ENCODE assay signal across 24 cellular contexts in the genomic region with DNA sequence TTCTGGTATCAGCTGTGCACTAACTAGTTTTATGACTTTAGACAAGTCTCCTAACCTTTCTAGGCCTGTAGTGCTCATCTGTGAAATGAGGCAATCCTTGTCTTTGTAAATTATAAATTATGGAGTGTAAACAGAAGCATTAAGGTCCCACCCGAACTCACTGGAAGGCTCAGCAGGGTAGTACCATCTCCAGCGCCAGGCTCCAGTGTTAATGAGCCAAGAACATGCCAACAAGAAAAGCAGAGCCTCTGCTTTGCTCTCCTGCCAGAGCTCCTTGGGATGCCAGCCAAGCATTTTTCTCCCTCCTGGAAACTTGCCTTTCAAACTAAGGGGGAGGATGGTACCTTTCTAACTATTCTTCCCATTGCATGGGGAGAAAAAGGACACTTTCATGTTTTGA. TPM values are rescaled to one million over a fixed set of nuclear protein-coding genes. Genes with fewer than 3 reads are reported as not detected.
DNase-seq lines count a peak whose midpoint lies in the region; ATAC-seq and TF ChIP-seq lines count a peak whose summit lies in the region.
"Had no signal": no experiment of that assay in that cellular context is flagged by ENCODE, and none has a peak within 500 bp of the region (broad histone marks: within the 10 kb centered on the region; RNA-seq: fewer than 3 reads in every experiment).

No MANE protein-coding gene starts in this region.

- H3K4me1 ChIP-seq in sigmoid colon = peaks cover 0 to 65% (median 49%) of the 10 kb centered on the region in 4 donors
- H3K4me1 ChIP-seq: SJSA1 had no signal

- H3K9me3 ChIP-seq in SK-N-MC (ENCODE audit: low read depth, low read length) = no peaks in the 10 kb centered on the region
- no peaks in the 10 kb centered on the region for H3K9me3 ChIP-seq in sigmoid colon
- H3K9me3 ChIP-seq: heart left ventricle, SJSA1, upper lobe of left lung had no signal

- H3K9me3 Mint-ChIP-seq in activated CD8-positive, alpha-beta T cell treated with anti-CD3 and anti-CD28 coated beads for 36 hours = no peaks in the 10 kb centered on the region
- no peaks in the 10 kb centered on the region for H3K9me3 Mint-ChIP-seq in activated CD8-positive, alpha-beta T cell treated with anti-CD3 and anti-CD28 coated beads, Interleukin-2, amount 10 ng/mL, durations not matched to agents 7 days and 5 days (ENCODE audit: insufficient read depth)
- H3K9me3 Mint-ChIP-seq: CD4-positive, CD25-positive, alpha-beta regulatory T cell; central memory CD8-positive, alpha-beta T cell; memory B cell; natural killer cell treated with Interleukin-12 subunit alpha and Interleukin-12 subunit beta and Interleukin-15 and Interleukin-18, amount 100 ng/mL, for 72 hours had no signal

- H3K36me3 Mint-ChIP-seq in activated CD8-positive, alpha-beta T cell treated with anti-CD3 and anti-CD28 coated beads for 36 hours (ENCODE audit: low read depth) = peaks cover 7% of the 10 kb centered on the region
- peaks cover 19% of the 10 kb centered on the region for H3K36me3 Mint-ChIP-seq in activated CD8-positive, alpha-beta T cell treated with anti-CD3 and anti-CD28 coated beads, Interleukin-2, amount 10 ng/mL, durations not matched to agents 7 days and 5 days (ENCODE audit: low read depth)
- H3K36me3 Mint-ChIP-seq: natural killer cell treated with Interleukin-12 subunit alpha and Interleukin-12 subunit beta and Interleukin-15 and Interleukin-18, amount 100 ng/mL, for 72 hours had no signal

- DNase-seq in activated CD8-positive, alpha-beta T cell treated with anti-CD3 and anti-CD28 coated beads for 36 hours = no peak
- no peak for DNase-seq in activated CD8-positive, alpha-beta T cell treated with anti-CD3 and anti-CD28 coated beads, Interleukin-2, amount 10 ng/mL, durations not matched to agents 7 days and 5 days
- DNase-seq in SK-N-MC (ENCODE audit: low read depth, low spot score) (no peak), hippocampal formation (lab: John Stamatoyannopoulos, UW) (peak; percentile 26 to 41), sigmoid colon (peak; percentile 87), GM19240 (ENCODE audit: insufficient read length, low spot score) (no peak), NCI-H526 treated with DMSO at 0.1 percent for 48 hours (lab: John Stamatoyannopoulos, UW) (no peak)
- no peak for DNase-seq in stimulated activated naive CD4-positive, alpha-beta T cell treated with Interleukin-2 at 50 U/mL for 16 hours (lab: John Stamatoyannopoulos, UW)
- DNase-seq: activated gamma-delta T cell; CD4-positive, CD25-positive, alpha-beta regulatory T cell; effector CD4-positive, alpha-beta T cell; heart left ventricle; NCI-H2081; OCI-M1; stimulated activated CD4-positive, alpha-beta T cell treated with anti-CD3 and anti-CD28 coated beads, Interleukin-15, amount 100 ng/mL, for 24 hours; stimulated activated naive CD4-positive, alpha-beta T cell; T1000; upper lobe of left lung had no signal

- no peak for TF ChIP-seq EP300 in sigmoid colon (IDR thresholded peaks at IDR 0.05)

- intact Hi-C loops in activated CD8-positive, alpha-beta T cell treated with anti-CD3 and anti-CD28 coated beads for 36 hours (cut with micrococcal nuclease) = no loop called here
- intact Hi-C loops in sigmoid colon (cut with DNase I) = no loop called here

- WGBS in sigmoid colon, 2 donors = 23 to 67% methylated on average over 2 of the region's 2 CpGs

- H3K4me3 ChIP-seq in SK-N-MC = no peak overlapping the region
- no peak overlapping the region for H3K4me3 ChIP-seq in sigmoid colon
- H3K4me3 ChIP-seq: heart left ventricle, SJSA1, upper lobe of left lung had no signal

- no peaks in the 10 kb centered on the region for H3K27me3 ChIP-seq in sigmoid colon
- H3K27me3 ChIP-seq: heart left ventricle, SJSA1, upper lobe of left lung had no signal

- ATAC-seq in activated CD8-positive, alpha-beta T cell treated with anti-CD3 and anti-CD28 coated beads for 36 hours = no peak
- ATAC-seq in activated CD8-positive, alpha-beta T cell treated with anti-CD3 and anti-CD28 coated beads, Interleukin-2, amount 10 ng/mL, durations not matched to agents 7 days and 5 days = no peak
- ATAC-seq: HCT116; natural killer cell treated with Interleukin-12 subunit alpha and Interleukin-12 subunit beta and Interleukin-15 and Interleukin-18, amount 100 ng/mL, for 72 hours had no signal

- POLR2A ChIA-PET in activated CD8-positive, alpha-beta T cell treated with anti-CD3 and anti-CD28 coated beads for 36 hours (lab: Charles Lee) = interaction anchor here (1.2 to 3.1 kb wide), 2 partner anchors 10 to 14 kb away, joined by 3 to 10 read pairs; no protein-coding TSS in a partner anchor
- POLR2A ChIA-PET in activated CD8-positive, alpha-beta T cell treated with anti-CD3 and anti-CD28 coated beads, Interleukin-2, amount 10 ng/mL, durations not matched to agents 7 days and 5 days (lab: Charles Lee) = interaction anchor here (0.5 kb wide), 1 partner anchor 70 kb away, joined by 3 read pairs; no protein-coding TSS in a partner anchor

- no peak for TF ChIP-seq CTCF in activated CD8-positive, alpha-beta T cell treated with anti-CD3 and anti-CD28 coated beads for 36 hours (IDR thresholded peaks at IDR 0.05)
- no peak for TF ChIP-seq CTCF in sigmoid colon (IDR thresholded peaks at IDR 0.05)

- CTCF ChIA-PET in activated CD8-positive, alpha-beta T cell treated with anti-CD3 and anti-CD28 coated beads for 36 hours (lab: Charles Lee) = interaction anchor here (1.0 to 1.8 kb wide), 4 partner anchors 14 to 77 kb away, joined by 3 to 4 read pairs (median 4); no protein-coding TSS in a partner anchor
- CTCF ChIA-PET in activated CD8-positive, alpha-beta T cell treated with anti-CD3 and anti-CD28 coated beads, Interleukin-2, amount 10 ng/mL, durations not matched to agents 7 days and 5 days (lab: Charles Lee) = interaction anchor here (1.3 to 1.8 kb wide), 2 partner anchors 9 to 13 kb away, joined by 3 to 5 read pairs; no protein-coding TSS in a partner anchor

- H3K9ac ChIP-seq in SK-N-MC (ENCODE audit: insufficient read length) = no peak overlapping the region

- H3K27ac ChIP-seq in SK-N-MC (peak overlapping the region; percentile 44; the same call in 1 of the 2 replicates), sigmoid colon (peak overlapping the region in 3 of 4 donors; percentile 50 to 65 (median 60))
- H3K27ac ChIP-seq: heart left ventricle, HL-60, SJSA1 had no signal

- H3K36me3 ChIP-seq in SK-N-MC (ENCODE audit: insufficient read depth, low read length) (peaks cover 10% of the 10 kb centered on the region; the same call in 1 of the 2 replicates), sigmoid colon (peaks cover 15 to 50% (median 29%) of the 10 kb centered on the region in 4 donors)

- H3K4me1 Mint-ChIP-seq in activated CD8-positive, alpha-beta T cell treated with anti-CD3 and anti-CD28 coated beads for 36 hours (ENCODE audit: low read depth) = peaks cover 19% of the 10 kb centered on the region
- no peaks in the 10 kb centered on the region for H3K4me1 Mint-ChIP-seq in activated CD8-positive, alpha-beta T cell treated with anti-CD3 and anti-CD28 coated beads, Interleukin-2, amount 10 ng/mL, durations not matched to agents 7 days and 5 days (ENCODE audit: low read depth)

- H3K27ac Mint-ChIP-seq in activated CD8-positive, alpha-beta T cell treated with anti-CD3 and anti-CD28 coated beads for 36 hours = peak overlapping the region; percentile 34
- no peak overlapping the region for H3K27ac Mint-ChIP-seq in activated CD8-positive, alpha-beta T cell treated with anti-CD3 and anti-CD28 coated beads, Interleukin-2, amount 10 ng/mL, durations not matched to agents 7 days and 5 days

- H3K27me3 Mint-ChIP-seq in activated CD8-positive, alpha-beta T cell treated with anti-CD3 and anti-CD28 coated beads for 36 hours = no peaks in the 10 kb centered on the region
- H3K27me3 Mint-ChIP-seq in activated CD8-positive, alpha-beta T cell treated with anti-CD3 and anti-CD28 coated beads, Interleukin-2, amount 10 ng/mL, durations not matched to agents 7 days and 5 days (ENCODE audit: low read depth) = no peaks in the 10 kb centered on the region
- H3K27me3 Mint-ChIP-seq: CD4-positive, CD25-positive, alpha-beta regulatory T cell; central memory CD8-positive, alpha-beta T cell; memory B cell; natural killer cell treated with Interleukin-12 subunit alpha and Interleukin-12 subunit beta and Interleukin-15 and Interleukin-18, amount 100 ng/mL, for 72 hours had no signal

- no peak overlapping the region for H3K4me3 Mint-ChIP-seq in activated CD8-positive, alpha-beta T cell treated with anti-CD3 and anti-CD28 coated beads for 36 hours
- H3K4me3 Mint-ChIP-seq in activated CD8-positive, alpha-beta T cell treated with anti-CD3 and anti-CD28 coated beads, Interleukin-2, amount 10 ng/mL, durations not matched to agents 7 days and 5 days = no peak overlapping the region
- H3K4me3 Mint-ChIP-seq: CD4-positive, CD25-positive, alpha-beta regulatory T cell; central memory CD8-positive, alpha-beta T cell; memory B cell; natural killer cell treated with Interleukin-12 subunit alpha and Interleukin-12 subunit beta and Interleukin-15 and Interleukin-18, amount 100 ng/mL, for 72 hours had no signal

- no peak for TF ChIP-seq POLR2A in sigmoid colon (IDR thresholded peaks at IDR 0.05)

RNA-seq across cellular contexts. Expression of a gene that starts 14.9 kb away (rescaled TPM):
- total RNA-seq in activated CD8-positive, alpha-beta T cell treated with anti-CD3 and anti-CD28 coated beads for 36 hours = 100 to 1,000 TPM; 143 to 145 TPM
- 100 to 1,000 TPM; 308 to 309 TPM for total RNA-seq in activated CD8-positive, alpha-beta T cell treated with anti-CD3 and anti-CD28 coated beads, Interleukin-2, amount 10 ng/mL, durations not matched to agents 7 days and 5 days
- total RNA-seq in sigmoid colon = 10 to 100 TPM in 1 of 4 donors, 1 to 10 TPM in 3; 3.0 to 16.8 (median 8.5) TPM
- 100 to 1,000 TPM in 1 of 3 donors, 1 to 10 TPM in 2; 3.5 to 119 (median 3.6) TPM for polyA plus RNA-seq in sigmoid colon

RNA-seq across cellular contexts. Expression of a gene that starts 56.6 kb away (rescaled TPM):
- total RNA-seq in activated CD8-positive, alpha-beta T cell treated with anti-CD3 and anti-CD28 coated beads for 36 hours = 10 to 100 TPM; 44.8 to 48.8 TPM
- 10 to 100 TPM; 46.0 to 49.9 TPM for total RNA-seq in activated CD8-positive, alpha-beta T cell treated with anti-CD3 and anti-CD28 coated beads, Interleukin-2, amount 10 ng/mL, durations not matched to agents 7 days and 5 days
- 10 to 100 TPM; 20.0 to 45.1 (median 24.7) TPM for total RNA-seq in sigmoid colon
- polyA plus RNA-seq in sigmoid colon = 10 to 100 TPM in 1 of 3 donors, 1 to 10 TPM in 2; 7.2 to 18.3 (median 7.6) TPM

Comparison
In these comparisons a context has a peak if more than half of its experiments do, and no peak if none do; other contexts are left out.
1. DNase-seq: peak in hippocampal formation (2 of 2) and sigmoid colon (single experiment); none in activated CD8-positive, alpha-beta T cell treated with anti-CD3 and anti-CD28 coated beads for 36 hours (single experiment), activated CD8-positive, alpha-beta T cell treated with anti-CD3 and anti-CD28 coated beads, Interleukin-2, amount 10 ng/mL, durations not matched to agents 7 days and 5 days (single experiment), SK-N-MC (single experiment), GM19240 (single experiment), stimulated activated naive CD4-positive, alpha-beta T cell treated with Interleukin-2 at 50 U/mL for 16 hours (single experiment) and NCI-H526 treated with DMSO at 0.1 percent for 48 hours (single experiment).
2. RNA of a gene that starts 14.9 kb away (total RNA-seq): 308 to 309 TPM in activated CD8-positive, alpha-beta T cell treated with anti-CD3 and anti-CD28 coated beads, Interleukin-2, amount 10 ng/mL, durations not matched to agents 7 days and 5 days and 143 to 145 TPM in activated CD8-positive, alpha-beta T cell treated with anti-CD3 and anti-CD28 coated beads for 36 hours; 3.0 to 16.8 TPM in sigmoid colon; every median in the first group is over 4 times any median in the second.